Comparison of ENCODE assay signal across 1 cellular context in the genomic region with DNA sequence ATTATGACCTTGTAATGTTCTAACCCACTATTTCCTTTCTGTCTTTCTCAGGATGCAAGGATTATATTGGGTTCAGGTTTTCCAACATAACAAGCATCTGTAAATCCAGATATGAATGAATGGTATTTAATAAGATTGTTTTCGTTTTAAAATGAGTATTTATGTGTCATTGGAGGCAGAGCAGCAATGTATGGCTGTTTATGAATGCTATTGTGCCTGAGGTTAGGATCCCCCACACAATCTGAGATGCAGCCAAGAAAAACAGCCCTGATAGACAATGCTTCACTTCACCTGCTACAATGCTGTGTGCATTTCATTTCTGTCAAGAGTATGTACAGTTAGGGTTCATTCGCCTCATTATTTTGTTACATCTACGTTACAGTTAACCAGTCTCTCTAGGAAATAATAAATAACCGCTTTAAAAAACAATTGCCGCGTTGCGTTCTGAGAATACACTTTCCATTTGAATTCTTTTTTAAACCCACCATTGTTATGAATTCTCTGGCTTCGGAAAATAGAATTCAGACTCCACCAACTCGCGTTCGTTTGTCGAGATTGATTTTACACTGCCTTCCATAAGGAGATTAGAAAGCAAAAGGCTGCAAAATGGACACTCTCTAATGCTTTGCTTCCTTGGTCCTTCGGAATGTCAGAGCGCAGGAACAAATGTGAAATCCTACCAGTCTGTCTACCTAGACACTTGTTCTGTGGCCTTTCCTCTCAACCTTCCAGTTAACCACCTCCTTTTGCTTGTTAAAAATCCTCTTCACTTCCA.
TF ChIP-seq lines count a peak whose summit lies in the region.

No MANE protein-coding gene starts in this region.

TF ChIP-seq in HEK293, 187 proteins besides CTCF, POLR2A, EP300 and RAD21 (continued from another document):
- TF ChIP-seq ZIC2 (tag by site-specific recombination; IDR thresholded peaks at IDR 0.05) (no peak), ZNF24 (tag by site-specific recombination; IDR thresholded peaks at IDR 0.05) (0 out of 2 replicates have a peak, but pooled peaks have one; percentile 25), HOXA7 (CRISPR knock-in tag; IDR thresholded peaks at IDR 0.05; ENCODE audit: borderline replicate concordance) (no peak), PRDM6 (tag by site-specific recombination; IDR thresholded peaks at IDR 0.05) (peak; percentile 73), ZNF473 (tag by site-specific recombination; IDR thresholded peaks at IDR 0.05) (no peak), ZNF274 (IDR thresholded peaks at IDR 0.05; ENCODE audit: low read length) (no peak), ZNF274 (tag by site-specific recombination; IDR thresholded peaks at IDR 0.05; ENCODE audit: borderline replicate concordance) (no peak)
